In the genomic region with DNA sequence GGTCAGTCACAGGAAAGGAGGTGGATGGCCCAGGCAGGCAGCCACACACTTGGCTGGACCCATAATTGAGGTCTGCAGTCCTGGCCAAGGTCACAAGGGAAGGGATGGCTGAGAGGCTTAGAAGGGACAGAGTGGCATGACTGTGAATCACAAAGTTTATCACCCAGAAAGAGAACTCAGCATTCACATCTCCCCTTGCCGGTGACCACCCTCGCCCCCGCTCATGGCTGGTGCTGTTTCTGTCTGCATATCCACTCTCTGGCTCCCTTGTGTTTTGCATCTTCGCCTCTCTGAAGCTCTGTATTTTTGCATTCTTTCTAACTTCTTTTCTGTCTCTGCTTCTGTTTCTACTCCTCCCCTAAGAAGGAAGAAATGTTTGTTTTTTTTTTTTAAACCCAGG, we compare ENCODE assay signal across 1 cellular context.
TF ChIP-seq lines count a peak whose summit lies in the region.

No MANE protein-coding gene starts in this region.

TF ChIP-seq in H1, 55 proteins besides CTCF, POLR2A, EP300 and RAD21:
- TF ChIP-seq KDM5A (IDR thresholded peaks at IDR 0.05; ENCODE audit: low read length) = no peak
- TF ChIP-seq RXRA (IDR thresholded peaks at IDR 0.05; ENCODE audit: insufficient read depth, low read depth, low read length) = no peak
- no peak for TF ChIP-seq HDAC6 (IDR thresholded peaks at IDR 0.05; ENCODE audit: low read depth, low read length)
- no peak for TF ChIP-seq BACH1 (IDR thresholded peaks at IDR 0.05; ENCODE audit: low read length)
- no peak for TF ChIP-seq CBX8 (IDR thresholded peaks at IDR 0.05; ENCODE audit: borderline replicate concordance, low read depth, low read length)
- no peak for TF ChIP-seq TAF1 (IDR thresholded peaks at IDR 0.05; ENCODE audit: low read depth, low read length)
- TF ChIP-seq SP4 (IDR thresholded peaks at IDR 0.05; ENCODE audit: low read length) = no peak
- TF ChIP-seq MAFK (IDR thresholded peaks at IDR 0.05; ENCODE audit: low read depth, low read length) = no peak
- TF ChIP-seq SUZ12 (IDR thresholded peaks at IDR 0.05; ENCODE audit: low read length) = no peak
- no peak for TF ChIP-seq JUND (IDR thresholded peaks at IDR 0.05; ENCODE audit: low read length)
- no peak for TF ChIP-seq TCF12 (IDR thresholded peaks at IDR 0.05; ENCODE audit: low read depth, low read length)
- TF ChIP-seq POU5F1 (IDR thresholded peaks at IDR 0.05; ENCODE audit: low read depth, low read length) = no peak
- no peak for TF ChIP-seq SP2 (IDR thresholded peaks at IDR 0.05; ENCODE audit: low read length)
- no peak for TF ChIP-seq EGR1 (IDR thresholded peaks at IDR 0.05; ENCODE audit: borderline replicate concordance, low read depth, low read length)
